In genomic region chr20:14830466-14830865, GRCh38 we compare ENCODE assay signal across 12 cellular contexts.
A peak's percentile ranks its signal among the peaks of the same experiment; 100 is the strongest.
DNase-seq lines count a peak whose midpoint lies in the region; ATAC-seq and TF ChIP-seq lines count a peak whose summit lies in the region.
"Had no signal": no experiment of that assay in that cellular context is flagged by ENCODE, and none has a peak within 500 bp of the region (broad histone marks: within the 10 kb centered on the region; RNA-seq: fewer than 3 reads in every experiment).

No MANE protein-coding gene starts in this region.

- H3K36me3 Mint-ChIP-seq in natural killer cell treated with Interleukin-12 subunit alpha and Interleukin-12 subunit beta and Interleukin-15 and Interleukin-18, amount 100 ng/mL, for 72 hours, result no peaks in the 10 kb centered on the region

- H3K9me3 Mint-ChIP-seq in natural killer cell treated with Interleukin-12 subunit alpha and Interleukin-12 subunit beta and Interleukin-15 and Interleukin-18, amount 100 ng/mL, for 72 hours, result no peaks in the 10 kb centered on the region

- H3K27ac Mint-ChIP-seq in natural killer cell treated with Interleukin-12 subunit alpha and Interleukin-12 subunit beta and Interleukin-15 and Interleukin-18, amount 100 ng/mL, for 72 hours, result no peak overlapping the region

- no peaks in the 10 kb centered on the region for H3K4me1 Mint-ChIP-seq in natural killer cell treated with Interleukin-12 subunit alpha and Interleukin-12 subunit beta and Interleukin-15 and Interleukin-18, amount 100 ng/mL, for 72 hours (ENCODE audit: low read depth in 2 of 2)

- no peaks in the 10 kb centered on the region for H3K27me3 Mint-ChIP-seq in natural killer cell treated with Interleukin-12 subunit alpha and Interleukin-12 subunit beta and Interleukin-15 and Interleukin-18, amount 100 ng/mL, for 72 hours

- DNase-seq in NCI-H748 (lab: John Stamatoyannopoulos, UW; ENCODE audit: unreplicated experiment), result peak; percentile 88
- DNase-seq in stimulated activated CD4-positive, alpha-beta T cell treated with anti-CD3 and anti-CD28 coated beads, Interleukin-1b, Interleukin-23, amount 100 ng/mL, for 48 hours, result no peak
- DNase-seq in NCI-H82 (lab: John Stamatoyannopoulos, UW), result no peak
- DNase-seq in natural killer cell treated with Interleukin-12 subunit alpha and Interleukin-12 subunit beta and Interleukin-15 and Interleukin-18, amount 100 ng/mL, for 72 hours (ENCODE audit: low spot score), result no peak
- DNase-seq in foreskin fibroblast, result no peak
- DNase-seq: DMS 273 treated with DMSO at 0.1 percent for 48 hours, stomach had no signal

- H3K4me3 Mint-ChIP-seq in natural killer cell treated with Interleukin-12 subunit alpha and Interleukin-12 subunit beta and Interleukin-15 and Interleukin-18, amount 100 ng/mL, for 72 hours, result no peak overlapping the region

- H3K4me3 ChIP-seq in foreskin fibroblast (ENCODE audit: low read depth in 1 of 2, low read length in 2 of 2), result no peak overlapping the region
- H3K4me3 ChIP-seq: smooth muscle cell, stomach had no signal

- peak; percentile 67 for ATAC-seq in GM18858 (IDR thresholded peaks at IDR 0.05; ENCODE audit: unreplicated experiment)
- peak; percentile 73 for ATAC-seq in GM21526 (IDR thresholded peaks at IDR 0.05; ENCODE audit: low FRiP score, unreplicated experiment)
- ATAC-seq in HG03135 (IDR thresholded peaks at IDR 0.05; ENCODE audit: unreplicated experiment), result peak; percentile 75
- ATAC-seq in natural killer cell treated with Interleukin-12 subunit alpha and Interleukin-12 subunit beta and Interleukin-15 and Interleukin-18, amount 100 ng/mL, for 72 hours, result no peak
- ATAC-seq: HCT116 had no signal

- TF ChIP-seq CTCF in foreskin fibroblast (IDR thresholded peaks at IDR 0.05; ENCODE audit: low read depth, low read length), result no peak

Comparison
In these comparisons a context has a peak if more than half of its experiments do, and no peak if none do; other contexts are left out.
1. ATAC-seq: peak in GM18858 (single experiment), GM21526 (single experiment) and HG03135 (single experiment); none in natural killer cell treated with Interleukin-12 subunit alpha and Interleukin-12 subunit beta and Interleukin-15 and Interleukin-18, amount 100 ng/mL, for 72 hours (0 of 2).